Comparison of ENCODE assay signal across 26 cellular contexts in genomic region chr11:47689480-47689879, GRCh38. TPM values are rescaled to one million over a fixed set of nuclear protein-coding genes. Genes with fewer than 3 reads are reported as not detected.
"Had no signal": no experiment of that assay in that cellular context is flagged by ENCODE, and none has a peak within 500 bp of the region (broad histone marks: within the 10 kb centered on the region; RNA-seq: fewer than 3 reads in every experiment).

No MANE protein-coding gene starts in this region.

- H3K36me3 ChIP-seq: brain microvascular endothelial cell, esophagus squamous epithelium, gastroesophageal sphincter, WERI-Rb-1 had no signal

- ATAC-seq: activated T-cell treated with anti-CD3 and anti-CD28 coated beads, Interleukin-2, amount 50 U/mL, for 4 hours; activated T-helper 17 cell treated with anti-CD3 and anti-CD28 coated beads, Interleukin-2, amount 50 U/mL, for 72 hours; gastroesophageal sphincter; T-helper 17 cell had no signal

- H3K4me1 ChIP-seq: esophagus squamous epithelium, gastroesophageal sphincter had no signal

- H3K27me3 ChIP-seq: brain microvascular endothelial cell, esophagus squamous epithelium, gastroesophageal sphincter had no signal

- H3K9me3 ChIP-seq: esophagus squamous epithelium, gastroesophageal sphincter had no signal

- DNase-seq: activated B cell treated with CpG ODN at 0.5 μM for 24 hours; activated CD4-positive, alpha-beta memory T cell treated with anti-CD3 and anti-CD28 coated beads for 36 hours; activated CD4-positive, alpha-beta T cell treated with anti-CD3 and anti-CD28 coated beads, Interleukin-2, amount 10 ng/mL, durations not matched to agents 24 days and 14 days; activated CD8-positive, alpha-beta memory T cell treated with anti-CD3 and anti-CD28 coated beads for 24 hours; activated effector memory CD4-positive, alpha-beta T cell treated with Interleukin-2 at 50 U/mL for 16 hours; activated gamma-delta T cell treated with Interleukin-2 at 50 U/mL for 16 hours; activated naive CD4-positive, alpha-beta T cell treated with anti-CD3 and anti-CD28 coated beads, Interleukin-2, amount 50 U/mL, for 16 hours; activated naive CD4-positive, alpha-beta T cell treated with Interleukin-2 at 50 U/mL for 16 hours; activated T-cell treated with anti-CD3 and anti-CD28 coated beads, Interleukin-2, amount 50 U/mL, for 4 hours; amniotic stem cell; anterior cingulate cortex; brain microvascular endothelial cell; caudate nucleus; effector memory CD4-positive, alpha-beta T cell; endodermal cell; erythroblast; esophagus squamous epithelium; foreskin melanocyte; T-helper 1 cell; T-helper 17 cell; T1000; WERI-Rb-1 had no signal

- H3K4me3 ChIP-seq: esophagus squamous epithelium, gastroesophageal sphincter had no signal

- H3K27ac ChIP-seq: brain microvascular endothelial cell, esophagus squamous epithelium, gastroesophageal sphincter, WERI-Rb-1 had no signal

- FAIRE-seq: astrocyte had no signal

RNA-seq across cellular contexts. Expression of gene AGBL2, which starts 25.7 kb away (rescaled TPM):
- total RNA-seq: glomerular endothelial cell had no signal
